Comparison of ENCODE assay signal across 1 cellular context in genomic region chr1:13725714-13726175, GRCh38.
TF ChIP-seq lines count a peak whose summit lies in the region.

No MANE protein-coding gene starts in this region.

TF ChIP-seq in H1, 55 proteins besides CTCF, POLR2A, EP300 and RAD21 (continued from another document):
- TF ChIP-seq USF2 (IDR thresholded peaks at IDR 0.05; ENCODE audit: low read length) (no peak), POLR2AphosphoS5 (IDR thresholded peaks at IDR 0.05; ENCODE audit: low read depth, low read length) (no peak), KDM5A (IDR thresholded peaks at IDR 0.05; ENCODE audit: low read length) (no peak)
